Comparison of ENCODE assay signal across 10 cellular contexts in the genomic region with DNA sequence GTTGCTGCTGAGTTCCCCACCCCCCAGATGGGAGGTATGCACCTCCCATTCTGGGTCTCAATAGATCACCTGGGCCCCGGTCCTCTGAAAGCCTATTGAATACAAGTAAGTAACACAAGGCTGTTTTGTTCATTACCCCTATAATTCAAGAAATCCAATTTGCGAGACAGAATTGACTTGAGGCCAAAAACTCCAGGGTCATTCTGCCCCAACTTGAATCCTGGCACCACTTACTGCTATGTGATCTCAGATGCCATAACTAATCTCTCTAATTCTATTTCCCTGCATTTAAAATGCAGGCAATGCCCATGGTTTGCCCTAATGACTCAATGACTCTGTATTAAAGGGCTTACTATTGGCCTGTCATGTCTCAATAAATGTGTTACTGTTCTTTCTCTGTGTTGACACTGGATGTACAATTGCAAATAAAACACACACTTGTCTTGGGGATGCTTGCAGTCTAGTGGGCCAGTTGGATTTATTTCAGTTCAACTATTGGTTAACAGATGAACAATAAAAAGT. TPM values are rescaled to one million over a fixed set of nuclear protein-coding genes. Genes with fewer than 3 reads are reported as not detected.
"Had no signal": no experiment of that assay in that cellular context is flagged by ENCODE, and none has a peak within 500 bp of the region (broad histone marks: within the 10 kb centered on the region; RNA-seq: fewer than 3 reads in every experiment).

No MANE protein-coding gene starts in this region.

RNA-seq across cellular contexts. Expression of a gene that starts 35.7 kb away (rescaled TPM):
- total RNA-seq: PC-3, PC-9, Peyer's patch, Right ventricle myocardium inferior, Right ventricle myocardium superior, RPMI7951, SJCRH30, SJSA1, SK-MEL-5, T-cell had no signal
